In genomic region chr20:54103762-54104600, GRCh38 we compare ENCODE assay signal across 1 cellular context.
TF ChIP-seq lines count a peak whose summit lies in the region.

No MANE protein-coding gene starts in this region.

TF ChIP-seq in HepG2, 621 proteins besides CTCF, POLR2A, EP300 and RAD21 (continued from another document and continues in another):
- TF ChIP-seq GTF2F1 (IDR thresholded peaks at IDR 0.05; ENCODE audit: low read length) (no peak), ZNF557 (CRISPR knock-in tag; IDR thresholded peaks at IDR 0.05) (no peak), JDP2 (CRISPR knock-in tag; IDR thresholded peaks at IDR 0.05; ENCODE audit: borderline replicate concordance) (peak; percentile 25; the same call in 1 of the 2 replicates), SNAI1 (CRISPR knock-in tag; IDR thresholded peaks at IDR 0.05; ENCODE audit: borderline replicate concordance) (peak; percentile 63; the same call in 1 of the 2 replicates), ZNF570 (CRISPR knock-in tag; IDR thresholded peaks at IDR 0.05; ENCODE audit: borderline replicate concordance) (no peak), BRD4 (CRISPR knock-in tag; IDR thresholded peaks at IDR 0.05) (peak; percentile 96), ZMYM2 (CRISPR knock-in tag; IDR thresholded peaks at IDR 0.05) (peak; percentile 96), TARDBP (CRISPR knock-in tag; IDR thresholded peaks at IDR 0.05) (peak; percentile 96), TBL1XR1 (IDR thresholded peaks at IDR 0.05; ENCODE audit: borderline replicate concordance, low read length, partially characterized antibody) (peak; percentile 99), TP53 (CRISPR knock-in tag; conservative IDR thresholded peaks at IDR 0.05) (peak; percentile 81; the same call in 1 of the 2 replicates), USF2 (IDR thresholded peaks at IDR 0.05; ENCODE audit: low read depth, low read length) (no peak; the same call in 1 of the 2 replicates), USF2 (CRISPR knock-in tag; IDR thresholded peaks at IDR 0.05; ENCODE audit: borderline replicate concordance) (peak; percentile 52; the same call in 1 of the 2 replicates), ZNF510 (CRISPR knock-in tag; IDR thresholded peaks at IDR 0.05; ENCODE audit: low read depth) (no peak), FOXK2 (IDR thresholded peaks at IDR 0.05) (peak; percentile 91), THAP11 (CRISPR knock-in tag; IDR thresholded peaks at IDR 0.05) (peak; percentile 86), ELF1 (CRISPR knock-in tag; IDR thresholded peaks at IDR 0.05) (peak; percentile 81), ZNF362 (CRISPR knock-in tag; IDR thresholded peaks at IDR 0.05; ENCODE audit: borderline replicate concordance) (peak; percentile 51; the same call in 1 of the 2 replicates), ZNF547 (CRISPR knock-in tag; IDR thresholded peaks at IDR 0.05) (no peak; the same call in 1 of the 2 replicates), MBD4 (IDR thresholded peaks at IDR 0.05; ENCODE audit: borderline replicate concordance, low read length) (peak; percentile 93; the same call in 1 of the 2 replicates), POGK (CRISPR knock-in tag; conservative IDR thresholded peaks at IDR 0.05) (peak; percentile 91), SIX4 (CRISPR knock-in tag; IDR thresholded peaks at IDR 0.05) (peak; percentile 95), NBN (conservative IDR thresholded peaks at IDR 0.05) (no peak), SP5 (CRISPR knock-in tag; IDR thresholded peaks at IDR 0.05; ENCODE audit: borderline replicate concordance, low read depth) (peak; percentile 57; the same call in 1 of the 2 replicates), HOXA9 (CRISPR knock-in tag; IDR thresholded peaks at IDR 0.05; ENCODE audit: borderline replicate concordance) (peak; percentile 85; the same call in 1 of the 2 replicates), CBX2 (IDR thresholded peaks at IDR 0.05; ENCODE audit: low read depth, low read length) (no peak), CBX2 (CRISPR knock-in tag; IDR thresholded peaks at IDR 0.05; ENCODE audit: low read depth) (no peak), SPEN (CRISPR knock-in tag; IDR thresholded peaks at IDR 0.05; ENCODE audit: low read depth) (peak; percentile 96), MAX (IDR thresholded peaks at IDR 0.05) (peak; percentile 94), ZBTB44 (CRISPR knock-in tag; IDR thresholded peaks at IDR 0.05) (no peak; the same call in 1 of the 2 replicates), HNF4G (IDR thresholded peaks at IDR 0.05; ENCODE audit: borderline replicate concordance, low read depth, low read length) (peak; percentile 99), HNF4G (CRISPR knock-in tag; IDR thresholded peaks at IDR 0.05; ENCODE audit: borderline replicate concordance, low read depth) (peak; percentile 100), FOXJ3 (CRISPR knock-in tag; IDR thresholded peaks at IDR 0.05; ENCODE audit: borderline replicate concordance) (peak; percentile 99), PCBP1 (IDR thresholded peaks at IDR 0.05; ENCODE audit: borderline replicate concordance, low read depth, low read length) (no peak), ZNF652 (CRISPR knock-in tag; IDR thresholded peaks at IDR 0.05; ENCODE audit: borderline replicate concordance, low read depth) (peak; percentile 62; the same call in 1 of the 2 replicates), TBP (CRISPR knock-in tag; IDR thresholded peaks at IDR 0.05) (no peak), ZNF644 (CRISPR knock-in tag; IDR thresholded peaks at IDR 0.05; ENCODE audit: low read depth) (peak; percentile 99), ZNF746 (CRISPR knock-in tag; IDR thresholded peaks at IDR 0.05) (peak; percentile 93), ZFY (CRISPR knock-in tag; IDR thresholded peaks at IDR 0.05) (peak; percentile 27; the same call in 1 of the 2 replicates)
- TF ChIP-seq, protein P1, sequence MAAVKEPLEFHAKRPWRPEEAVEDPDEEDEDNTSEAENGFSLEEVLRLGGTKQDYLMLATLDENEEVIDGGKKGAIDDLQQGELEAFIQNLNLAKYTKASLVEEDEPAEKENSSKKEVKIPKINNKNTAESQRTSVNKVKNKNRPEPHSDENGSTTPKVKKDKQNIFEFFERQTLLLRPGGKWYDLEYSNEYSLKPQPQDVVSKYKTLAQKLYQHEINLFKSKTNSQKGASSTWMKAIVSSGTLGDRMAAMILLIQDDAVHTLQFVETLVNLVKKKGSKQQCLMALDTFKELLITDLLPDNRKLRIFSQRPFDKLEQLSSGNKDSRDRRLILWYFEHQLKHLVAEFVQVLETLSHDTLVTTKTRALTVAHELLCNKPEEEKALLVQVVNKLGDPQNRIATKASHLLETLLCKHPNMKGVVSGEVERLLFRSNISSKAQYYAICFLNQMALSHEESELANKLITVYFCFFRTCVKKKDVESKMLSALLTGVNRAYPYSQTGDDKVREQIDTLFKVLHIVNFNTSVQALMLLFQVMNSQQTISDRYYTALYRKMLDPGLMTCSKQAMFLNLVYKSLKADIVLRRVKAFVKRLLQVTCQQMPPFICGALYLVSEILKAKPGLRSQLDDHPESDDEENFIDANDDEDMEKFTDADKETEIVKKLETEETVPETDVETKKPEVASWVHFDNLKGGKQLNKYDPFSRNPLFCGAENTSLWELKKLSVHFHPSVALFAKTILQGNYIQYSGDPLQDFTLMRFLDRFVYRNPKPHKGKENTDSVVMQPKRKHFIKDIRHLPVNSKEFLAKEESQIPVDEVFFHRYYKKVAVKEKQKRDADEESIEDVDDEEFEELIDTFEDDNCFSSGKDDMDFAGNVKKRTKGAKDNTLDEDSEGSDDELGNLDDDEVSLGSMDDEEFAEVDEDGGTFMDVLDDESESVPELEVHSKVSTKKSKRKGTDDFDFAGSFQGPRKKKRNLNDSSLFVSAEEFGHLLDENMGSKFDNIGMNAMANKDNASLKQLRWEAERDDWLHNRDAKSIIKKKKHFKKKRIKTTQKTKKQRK (IDR thresholded peaks at IDR 0.05; ENCODE audit: low read length) = no peak
- TF ChIP-seq, protein P2, sequence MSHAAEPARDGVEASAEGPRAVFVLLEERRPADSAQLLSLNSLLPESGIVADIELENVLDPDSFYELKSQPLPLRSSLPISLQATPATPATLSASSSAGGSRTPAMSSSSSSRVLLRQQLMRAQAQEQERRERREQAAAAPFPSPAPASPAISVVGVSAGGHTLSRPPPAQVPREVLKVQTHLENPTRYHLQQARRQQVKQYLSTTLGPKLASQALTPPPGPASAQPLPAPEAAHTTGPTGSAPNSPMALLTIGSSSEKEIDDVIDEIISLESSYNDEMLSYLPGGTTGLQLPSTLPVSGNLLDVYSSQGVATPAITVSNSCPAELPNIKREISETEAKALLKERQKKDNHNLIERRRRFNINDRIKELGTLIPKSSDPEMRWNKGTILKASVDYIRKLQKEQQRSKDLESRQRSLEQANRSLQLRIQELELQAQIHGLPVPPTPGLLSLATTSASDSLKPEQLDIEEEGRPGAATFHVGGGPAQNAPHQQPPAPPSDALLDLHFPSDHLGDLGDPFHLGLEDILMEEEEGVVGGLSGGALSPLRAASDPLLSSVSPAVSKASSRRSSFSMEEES (CRISPR knock-in tag; IDR thresholded peaks at IDR 0.05) = peak; percentile 98
- TF ChIP-seq, protein P3, sequence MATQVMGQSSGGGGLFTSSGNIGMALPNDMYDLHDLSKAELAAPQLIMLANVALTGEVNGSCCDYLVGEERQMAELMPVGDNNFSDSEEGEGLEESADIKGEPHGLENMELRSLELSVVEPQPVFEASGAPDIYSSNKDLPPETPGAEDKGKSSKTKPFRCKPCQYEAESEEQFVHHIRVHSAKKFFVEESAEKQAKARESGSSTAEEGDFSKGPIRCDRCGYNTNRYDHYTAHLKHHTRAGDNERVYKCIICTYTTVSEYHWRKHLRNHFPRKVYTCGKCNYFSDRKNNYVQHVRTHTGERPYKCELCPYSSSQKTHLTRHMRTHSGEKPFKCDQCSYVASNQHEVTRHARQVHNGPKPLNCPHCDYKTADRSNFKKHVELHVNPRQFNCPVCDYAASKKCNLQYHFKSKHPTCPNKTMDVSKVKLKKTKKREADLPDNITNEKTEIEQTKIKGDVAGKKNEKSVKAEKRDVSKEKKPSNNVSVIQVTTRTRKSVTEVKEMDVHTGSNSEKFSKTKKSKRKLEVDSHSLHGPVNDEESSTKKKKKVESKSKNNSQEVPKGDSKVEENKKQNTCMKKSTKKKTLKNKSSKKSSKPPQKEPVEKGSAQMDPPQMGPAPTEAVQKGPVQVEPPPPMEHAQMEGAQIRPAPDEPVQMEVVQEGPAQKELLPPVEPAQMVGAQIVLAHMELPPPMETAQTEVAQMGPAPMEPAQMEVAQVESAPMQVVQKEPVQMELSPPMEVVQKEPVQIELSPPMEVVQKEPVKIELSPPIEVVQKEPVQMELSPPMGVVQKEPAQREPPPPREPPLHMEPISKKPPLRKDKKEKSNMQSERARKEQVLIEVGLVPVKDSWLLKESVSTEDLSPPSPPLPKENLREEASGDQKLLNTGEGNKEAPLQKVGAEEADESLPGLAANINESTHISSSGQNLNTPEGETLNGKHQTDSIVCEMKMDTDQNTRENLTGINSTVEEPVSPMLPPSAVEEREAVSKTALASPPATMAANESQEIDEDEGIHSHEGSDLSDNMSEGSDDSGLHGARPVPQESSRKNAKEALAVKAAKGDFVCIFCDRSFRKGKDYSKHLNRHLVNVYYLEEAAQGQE (IDR thresholded peaks at IDR 0.05; ENCODE audit: borderline replicate concordance in 1 of 2, low read depth in 1 of 2, low read length in 2 of 2) = peak in 1 of 2 experiments; percentile 82; a peak in 2 of 4 replicates
- TF ChIP-seq, protein P4, sequence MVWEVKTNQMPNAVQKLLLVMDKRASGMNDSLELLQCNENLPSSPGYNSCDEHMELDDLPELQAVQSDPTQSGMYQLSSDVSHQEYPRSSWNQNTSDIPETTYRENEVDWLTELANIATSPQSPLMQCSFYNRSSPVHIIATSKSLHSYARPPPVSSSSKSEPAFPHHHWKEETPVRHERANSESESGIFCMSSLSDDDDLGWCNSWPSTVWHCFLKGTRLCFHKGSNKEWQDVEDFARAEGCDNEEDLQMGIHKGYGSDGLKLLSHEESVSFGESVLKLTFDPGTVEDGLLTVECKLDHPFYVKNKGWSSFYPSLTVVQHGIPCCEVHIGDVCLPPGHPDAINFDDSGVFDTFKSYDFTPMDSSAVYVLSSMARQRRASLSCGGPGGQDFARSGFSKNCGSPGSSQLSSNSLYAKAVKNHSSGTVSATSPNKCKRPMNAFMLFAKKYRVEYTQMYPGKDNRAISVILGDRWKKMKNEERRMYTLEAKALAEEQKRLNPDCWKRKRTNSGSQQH (CRISPR knock-in tag; IDR thresholded peaks at IDR 0.05; ENCODE audit: low read depth) = peak; percentile 99
- TF ChIP-seq, protein P5, sequence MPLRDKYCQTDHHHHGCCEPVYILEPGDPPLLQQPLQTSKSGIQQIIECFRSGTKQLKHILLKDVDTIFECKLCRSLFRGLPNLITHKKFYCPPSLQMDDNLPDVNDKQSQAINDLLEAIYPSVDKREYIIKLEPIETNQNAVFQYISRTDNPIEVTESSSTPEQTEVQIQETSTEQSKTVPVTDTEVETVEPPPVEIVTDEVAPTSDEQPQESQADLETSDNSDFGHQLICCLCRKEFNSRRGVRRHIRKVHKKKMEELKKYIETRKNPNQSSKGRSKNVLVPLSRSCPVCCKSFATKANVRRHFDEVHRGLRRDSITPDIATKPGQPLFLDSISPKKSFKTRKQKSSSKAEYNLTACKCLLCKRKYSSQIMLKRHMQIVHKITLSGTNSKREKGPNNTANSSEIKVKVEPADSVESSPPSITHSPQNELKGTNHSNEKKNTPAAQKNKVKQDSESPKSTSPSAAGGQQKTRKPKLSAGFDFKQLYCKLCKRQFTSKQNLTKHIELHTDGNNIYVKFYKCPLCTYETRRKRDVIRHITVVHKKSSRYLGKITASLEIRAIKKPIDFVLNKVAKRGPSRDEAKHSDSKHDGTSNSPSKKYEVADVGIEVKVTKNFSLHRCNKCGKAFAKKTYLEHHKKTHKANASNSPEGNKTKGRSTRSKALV (CRISPR knock-in tag; IDR thresholded peaks at IDR 0.05) = peak; percentile 12
